In genomic region chr10:97883092-97883485, GRCh38 we compare ENCODE assay signal across 2 cellular contexts.
TF ChIP-seq lines count a peak whose summit lies in the region.

No MANE protein-coding gene starts in this region.

TF ChIP-seq in SK-N-SH, 30 proteins besides CTCF, POLR2A, EP300 and RAD21 (continued from another document):
- TF ChIP-seq REST (IDR thresholded peaks at IDR 0.05; ENCODE audit: low read depth, low read length) (no peak), NRF1 (IDR thresholded peaks at IDR 0.05; ENCODE audit: low read depth, low read length) (no peak), ELF1 (IDR thresholded peaks at IDR 0.05) (no peak), MXI1 (IDR thresholded peaks at IDR 0.05; ENCODE audit: low read depth, low read length) (no peak), POLR2AphosphoS5 (IDR thresholded peaks at IDR 0.05; ENCODE audit: low read depth, low read length) (no peak)

TF ChIP-seq in SK-N-SH treated with all-trans-retinoic acid at 6 μM for 48 hours, 23 proteins besides CTCF, POLR2A, EP300 and RAD21 (continued from another document):
- TF ChIP-seq TSHZ2 (CRISPR knock-in tag; IDR thresholded peaks at IDR 0.05) (no peak), ZNF8 (CRISPR knock-in tag; IDR thresholded peaks at IDR 0.05) (no peak), POU6F1 (CRISPR knock-in tag; IDR thresholded peaks at IDR 0.05; ENCODE audit: borderline replicate concordance, low read depth) (no peak), ZNF565 (CRISPR knock-in tag; conservative IDR thresholded peaks at IDR 0.05; ENCODE audit: low read depth) (no peak), PPARA (CRISPR knock-in tag; IDR thresholded peaks at IDR 0.05; ENCODE audit: borderline replicate concordance) (no peak), ZNF70 (CRISPR knock-in tag; IDR thresholded peaks at IDR 0.05) (no peak), SNAI2 (CRISPR knock-in tag; IDR thresholded peaks at IDR 0.05) (no peak), ESRRG (CRISPR knock-in tag; IDR thresholded peaks at IDR 0.05) (no peak), GLIS3 (CRISPR knock-in tag; IDR thresholded peaks at IDR 0.05) (no peak), BACH2 (CRISPR knock-in tag; IDR thresholded peaks at IDR 0.05; ENCODE audit: borderline replicate concordance) (no peak), OSR1 (CRISPR knock-in tag; IDR thresholded peaks at IDR 0.05) (no peak), CSDC2 (CRISPR knock-in tag; IDR thresholded peaks at IDR 0.05) (no peak), TCF4 (CRISPR knock-in tag; IDR thresholded peaks at IDR 0.05; ENCODE audit: borderline replicate concordance) (no peak)
